In the genomic region with DNA sequence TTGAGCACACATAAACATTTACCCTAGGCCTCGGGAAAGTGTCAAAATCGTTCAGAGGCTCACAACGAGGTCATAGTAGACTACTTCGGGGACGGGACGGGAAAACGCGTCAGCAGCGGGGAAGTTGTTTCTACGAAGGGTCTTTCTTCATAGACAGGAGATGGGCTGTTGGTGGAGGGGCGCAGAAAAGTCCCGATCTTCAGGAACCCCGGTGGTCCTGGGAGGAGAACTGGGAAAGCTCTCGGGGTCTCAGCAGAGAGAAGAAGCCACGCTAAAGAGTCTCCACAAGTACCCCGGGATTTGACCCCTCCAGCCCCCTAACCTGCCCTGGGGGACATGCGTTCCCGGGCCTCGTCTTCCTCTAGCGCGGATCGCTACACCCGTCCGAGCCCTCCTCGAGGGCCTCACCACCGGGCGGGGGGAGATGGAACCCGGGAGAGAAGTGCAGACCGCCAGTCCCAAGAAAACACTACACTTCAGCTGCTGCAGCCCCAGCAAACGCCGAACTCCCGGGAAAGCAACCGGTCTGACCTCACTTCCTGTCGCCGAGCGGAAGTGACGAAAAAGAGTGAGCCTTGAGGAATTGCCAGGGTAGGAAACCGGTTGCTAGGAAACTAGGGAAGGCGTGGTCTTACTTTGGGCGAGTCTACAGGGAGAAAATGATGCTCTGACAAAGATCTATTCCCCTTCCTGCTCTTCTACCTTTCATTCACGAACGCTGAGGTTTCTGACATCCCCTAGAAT, we compare ENCODE assay signal across 8 cellular contexts. TPM values are rescaled to one million over a fixed set of nuclear protein-coding genes. Genes with fewer than 3 reads are reported as not detected.
DNase-seq lines count a peak whose midpoint lies in the region; ATAC-seq and TF ChIP-seq lines count a peak whose summit lies in the region.

A gene (minus strand): TSS at position 534 of the 744 bp plus-strand sequence. CDS start 1,611 bp downstream, outside the sequence.

- TF ChIP-seq CTCF in dorsolateral prefrontal cortex (IDR thresholded peaks at IDR 0.05 in 54 of 56, conservative IDR thresholded peaks at IDR 0.05 in 2 of 56; ENCODE audit: low read depth in 1 of 56, partially characterized antibody in 56 of 56) (peak in 9 of 56 donors; percentile 10 to 29 (median 20)), liver (IDR thresholded peaks at IDR 0.05; ENCODE audit: low read depth, low read length, missing input control) (no peak)

- under 1% methylated on average over 42 of the region's 42 CpGs for WGBS in liver

- H3K27me3 ChIP-seq in dorsolateral prefrontal cortex (no peaks in the 10 kb centered on the region), liver (ENCODE audit: control insufficient read depth in 4 of 4, insufficient read depth in 4 of 4, low read length in 3 of 4) (no peaks in the 10 kb centered on the region)

- intact Hi-C loops in activated CD4-positive, alpha-beta memory T cell treated with anti-CD3 and anti-CD28 coated beads for 36 hours (cut with micrococcal nuclease), result loop anchor here (1.0 to 10.0 kb wide), 10 partner anchors 19 to 1976 kb away; a partner anchor contains a TSS
- intact Hi-C loops in dorsolateral prefrontal cortex (cut with DNase I), result loop anchor here (5.0 to 10.0 kb wide), 3 partner anchors 146 to 638 kb away; a partner anchor contains a TSS

- DNase-seq in CD1c-positive myeloid dendritic cell (ENCODE audit: extremely low spot score), result peak; percentile 99
- DNase-seq in NCI-H82 treated with DMSO at 0.1 percent for 48 hours (lab: John Stamatoyannopoulos, UW; ENCODE audit: unreplicated experiment), result peak; percentile 97
- peak; percentile 96 for DNase-seq in activated CD4-positive, alpha-beta memory T cell treated with anti-CD3 and anti-CD28 coated beads for 36 hours
- peak; percentile 94 to 98 (median 96) for DNase-seq in dorsolateral prefrontal cortex
- peak; percentile 98 for DNase-seq in stimulated activated CD4-positive, alpha-beta T cell treated with anti-CD3 and anti-CD28 coated beads, Interleukin-4, amount 100 ng/mL, for 24 hours

- H3K4me3 ChIP-seq in dorsolateral prefrontal cortex, result peak within 1 kb of the TSS; percentile 65 to 100 (median 93)
- H3K4me3 ChIP-seq in liver (ENCODE audit: low read depth in 1 of 3, low read length in 3 of 3), result peak within 1 kb of the TSS; percentile 73 to 91 (median 84)

- H3K4me3 Mint-ChIP-seq in activated CD4-positive, alpha-beta memory T cell treated with anti-CD3 and anti-CD28 coated beads for 36 hours, result peak within 1 kb of the TSS; percentile 81

- H3K4me1 Mint-ChIP-seq in activated CD4-positive, alpha-beta memory T cell treated with anti-CD3 and anti-CD28 coated beads for 36 hours (ENCODE audit: low read depth), result peaks cover 51% of the 10 kb centered on the region

- ATAC-seq in GM19438 (IDR thresholded peaks at IDR 0.05; ENCODE audit: low read depth, unreplicated experiment) (peak; percentile 92), HG03575 (IDR thresholded peaks at IDR 0.05; ENCODE audit: extremely low read depth, insufficient number of reproducible peaks, low FRiP score, unreplicated experiment) (peak; percentile 65)

- POLR2A ChIA-PET in activated CD4-positive, alpha-beta memory T cell treated with anti-CD3 and anti-CD28 coated beads for 36 hours (lab: Charles Lee), result interaction anchor here (2.0 kb wide), 1 partner anchor 147 kb away, joined by 11 read pairs; a partner anchor contains a TSS

- H3K36me3 Mint-ChIP-seq in activated CD4-positive, alpha-beta memory T cell treated with anti-CD3 and anti-CD28 coated beads for 36 hours, result peaks cover 21% of the 10 kb centered on the region

- peaks cover 0 to 9% (median 4%) of the 10 kb centered on the region in 4 donors for H3K36me3 ChIP-seq in liver (ENCODE audit: control insufficient read depth in 4 of 4, insufficient read depth in 3 of 4, low read depth in 1 of 4, low read length in 3 of 4)

- TF ChIP-seq RAD21 in liver (IDR thresholded peaks at IDR 0.05), result no peak

- peaks cover 7 to 65% (median 50%) of the 10 kb centered on the region in 4 donors for H3K4me1 ChIP-seq in liver (ENCODE audit: control insufficient read depth in 4 of 4, insufficient read depth in 4 of 4, low read length in 3 of 4)

- peak within 1 kb of the TSS; percentile 90 for H3K27ac Mint-ChIP-seq in activated CD4-positive, alpha-beta memory T cell treated with anti-CD3 and anti-CD28 coated beads for 36 hours

- peak within 1 kb of the TSS in 56 of 59 donors; percentile 5 to 94 (median 80) for H3K27ac ChIP-seq in dorsolateral prefrontal cortex
- H3K27ac ChIP-seq in liver (ENCODE audit: low read depth in 1 of 2, low read length in 2 of 2), result peak within 1 kb of the TSS; percentile 82 to 84

- no peaks in the 10 kb centered on the region for H3K27me3 Mint-ChIP-seq in activated CD4-positive, alpha-beta memory T cell treated with anti-CD3 and anti-CD28 coated beads for 36 hours

- no peaks in the 10 kb centered on the region for H3K9me3 Mint-ChIP-seq in activated CD4-positive, alpha-beta memory T cell treated with anti-CD3 and anti-CD28 coated beads for 36 hours

- CTCF ChIA-PET in activated CD4-positive, alpha-beta memory T cell treated with anti-CD3 and anti-CD28 coated beads for 36 hours (lab: Charles Lee), result interaction anchor here (1.4 to 5.5 kb wide), 2 partner anchors 14 to 147 kb away, joined by 8 to 30 read pairs; a partner anchor contains a TSS

- H3K9ac ChIP-seq in liver (ENCODE audit: low read depth in 1 of 2, low read length in 2 of 2), result peak within 1 kb of the TSS; percentile 29 to 90

- H3K9me3 ChIP-seq in liver (ENCODE audit: control insufficient read depth in 4 of 4, low read length in 3 of 4), result no peaks in the 10 kb centered on the region

TF ChIP-seq in liver, 16 proteins besides CTCF, POLR2A, EP300 and RAD21:
- peak; percentile 96 to 100 for TF ChIP-seq GABPA (IDR thresholded peaks at IDR 0.05 in 1 of 2, conservative IDR thresholded peaks at IDR 0.05 in 1 of 2)
- no peak for TF ChIP-seq HNF4G (IDR thresholded peaks at IDR 0.05)
- TF ChIP-seq, protein P1, sequence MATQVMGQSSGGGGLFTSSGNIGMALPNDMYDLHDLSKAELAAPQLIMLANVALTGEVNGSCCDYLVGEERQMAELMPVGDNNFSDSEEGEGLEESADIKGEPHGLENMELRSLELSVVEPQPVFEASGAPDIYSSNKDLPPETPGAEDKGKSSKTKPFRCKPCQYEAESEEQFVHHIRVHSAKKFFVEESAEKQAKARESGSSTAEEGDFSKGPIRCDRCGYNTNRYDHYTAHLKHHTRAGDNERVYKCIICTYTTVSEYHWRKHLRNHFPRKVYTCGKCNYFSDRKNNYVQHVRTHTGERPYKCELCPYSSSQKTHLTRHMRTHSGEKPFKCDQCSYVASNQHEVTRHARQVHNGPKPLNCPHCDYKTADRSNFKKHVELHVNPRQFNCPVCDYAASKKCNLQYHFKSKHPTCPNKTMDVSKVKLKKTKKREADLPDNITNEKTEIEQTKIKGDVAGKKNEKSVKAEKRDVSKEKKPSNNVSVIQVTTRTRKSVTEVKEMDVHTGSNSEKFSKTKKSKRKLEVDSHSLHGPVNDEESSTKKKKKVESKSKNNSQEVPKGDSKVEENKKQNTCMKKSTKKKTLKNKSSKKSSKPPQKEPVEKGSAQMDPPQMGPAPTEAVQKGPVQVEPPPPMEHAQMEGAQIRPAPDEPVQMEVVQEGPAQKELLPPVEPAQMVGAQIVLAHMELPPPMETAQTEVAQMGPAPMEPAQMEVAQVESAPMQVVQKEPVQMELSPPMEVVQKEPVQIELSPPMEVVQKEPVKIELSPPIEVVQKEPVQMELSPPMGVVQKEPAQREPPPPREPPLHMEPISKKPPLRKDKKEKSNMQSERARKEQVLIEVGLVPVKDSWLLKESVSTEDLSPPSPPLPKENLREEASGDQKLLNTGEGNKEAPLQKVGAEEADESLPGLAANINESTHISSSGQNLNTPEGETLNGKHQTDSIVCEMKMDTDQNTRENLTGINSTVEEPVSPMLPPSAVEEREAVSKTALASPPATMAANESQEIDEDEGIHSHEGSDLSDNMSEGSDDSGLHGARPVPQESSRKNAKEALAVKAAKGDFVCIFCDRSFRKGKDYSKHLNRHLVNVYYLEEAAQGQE (IDR thresholded peaks at IDR 0.05), result no peak
- TF ChIP-seq, protein P2, sequence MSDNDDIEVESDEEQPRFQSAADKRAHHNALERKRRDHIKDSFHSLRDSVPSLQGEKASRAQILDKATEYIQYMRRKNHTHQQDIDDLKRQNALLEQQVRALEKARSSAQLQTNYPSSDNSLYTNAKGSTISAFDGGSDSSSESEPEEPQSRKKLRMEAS (IDR thresholded peaks at IDR 0.05), result no peak
- TF ChIP-seq JUND (IDR thresholded peaks at IDR 0.05), result peak in 1 of 2 donors; percentile 50
- TF ChIP-seq YY1 (IDR thresholded peaks at IDR 0.05), result peak; percentile 61
- no peak for TF ChIP-seq FOXA1 (IDR thresholded peaks at IDR 0.05)
- no peak for TF ChIP-seq RXRA (IDR thresholded peaks at IDR 0.05)
- TF ChIP-seq EGR1 (IDR thresholded peaks at IDR 0.05; ENCODE audit: low read depth in 2 of 2), result peak in 1 of 2 donors; percentile 13
- no peak for TF ChIP-seq FOXA2 (IDR thresholded peaks at IDR 0.05)
- peak; percentile 23 for TF ChIP-seq NR2F2 (IDR thresholded peaks at IDR 0.05)
- TF ChIP-seq, protein P3, sequence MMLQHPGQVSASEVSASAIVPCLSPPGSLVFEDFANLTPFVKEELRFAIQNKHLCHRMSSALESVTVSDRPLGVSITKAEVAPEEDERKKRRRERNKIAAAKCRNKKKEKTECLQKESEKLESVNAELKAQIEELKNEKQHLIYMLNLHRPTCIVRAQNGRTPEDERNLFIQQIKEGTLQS (IDR thresholded peaks at IDR 0.05), result no peak
- no peak for TF ChIP-seq HNF4A (conservative IDR thresholded peaks at IDR 0.05)
- TF ChIP-seq SP1 (IDR thresholded peaks at IDR 0.05), result peak; percentile 14
- TF ChIP-seq TAF1 (conservative IDR thresholded peaks at IDR 0.05), result no peak
- TF ChIP-seq, protein P4, sequence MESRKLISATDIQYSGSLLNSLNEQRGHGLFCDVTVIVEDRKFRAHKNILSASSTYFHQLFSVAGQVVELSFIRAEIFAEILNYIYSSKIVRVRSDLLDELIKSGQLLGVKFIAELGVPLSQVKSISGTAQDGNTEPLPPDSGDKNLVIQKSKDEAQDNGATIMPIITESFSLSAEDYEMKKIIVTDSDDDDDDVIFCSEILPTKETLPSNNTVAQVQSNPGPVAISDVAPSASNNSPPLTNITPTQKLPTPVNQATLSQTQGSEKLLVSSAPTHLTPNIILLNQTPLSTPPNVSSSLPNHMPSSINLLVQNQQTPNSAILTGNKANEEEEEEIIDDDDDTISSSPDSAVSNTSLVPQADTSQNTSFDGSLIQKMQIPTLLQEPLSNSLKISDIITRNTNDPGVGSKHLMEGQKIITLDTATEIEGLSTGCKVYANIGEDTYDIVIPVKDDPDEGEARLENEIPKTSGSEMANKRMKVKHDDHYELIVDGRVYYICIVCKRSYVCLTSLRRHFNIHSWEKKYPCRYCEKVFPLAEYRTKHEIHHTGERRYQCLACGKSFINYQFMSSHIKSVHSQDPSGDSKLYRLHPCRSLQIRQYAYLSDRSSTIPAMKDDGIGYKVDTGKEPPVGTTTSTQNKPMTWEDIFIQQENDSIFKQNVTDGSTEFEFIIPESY (IDR thresholded peaks at IDR 0.05), result no peak

RNA-seq across cellular contexts. Expression of the gene that starts here (rescaled TPM):
- total RNA-seq in activated CD4-positive, alpha-beta memory T cell treated with anti-CD3 and anti-CD28 coated beads for 36 hours, result 10 to 100 TPM; 28.3 to 28.5 TPM
- 10 to 100 TPM; 25.7 to 54.3 (median 38.9) TPM for total RNA-seq in dorsolateral prefrontal cortex
- total RNA-seq in liver, result 10 to 100 TPM; 24.8 to 36.6 TPM
- 10 to 100 TPM; 14.3 to 19.7 TPM for polyA plus RNA-seq in liver

Comparison
In these comparisons a context has a peak if more than half of its experiments do, and no peak if none do; other contexts are left out.
1. Peak in every context shown above with its lines: DNase-seq, ATAC-seq, H3K4me3 ChIP-seq and H3K27ac ChIP-seq.